8 cellular contexts compared by ENCODE assay signal in genomic region chr12:98644433-98644711, GRCh38. TPM values are rescaled to one million over a fixed set of nuclear protein-coding genes. Genes with fewer than 3 reads are reported as not detected.
DNase-seq lines count a peak whose midpoint lies in the region; ATAC-seq and TF ChIP-seq lines count a peak whose summit lies in the region.

No MANE protein-coding gene starts in this region.

- H3K4me3 ChIP-seq in DND-41 (ENCODE audit: low read depth in 1 of 2, low read length in 2 of 2) (peak overlapping the region; percentile 70 to 89), right atrium auricular region (peak overlapping the region; percentile 93 to 99), skin epidermis (peak overlapping the region; percentile 81 to 100 (median 98))

- H3K4me1 ChIP-seq in DND-41 (ENCODE audit: insufficient read depth, low read length) (peaks cover 45% of the 10 kb centered on the region), right atrium auricular region (peaks cover 0 to 15% of the 10 kb centered on the region in 2 donors)

- H2AFZ ChIP-seq in DND-41 (ENCODE audit: low read depth, low read length): peak overlapping the region; percentile 90

- POLR2A ChIA-PET in activated CD8-positive, alpha-beta T cell treated with anti-CD3 and anti-CD28 coated beads for 36 hours (lab: Charles Lee): interaction anchor here (0.6 to 2.1 kb wide), 10 partner anchors 10 to 129 kb away, joined by 3 to 26 read pairs (median 5); partner anchors contain the start of genes SLC25A3 and TMPO

- ATAC-seq in DND-41 (ENCODE audit: insufficient read depth, low read depth) (peak; percentile 49), GM19438 (IDR thresholded peaks at IDR 0.05; ENCODE audit: low read depth, unreplicated experiment) (peak; percentile 19), HG03442 (IDR thresholded peaks at IDR 0.05; ENCODE audit: unreplicated experiment) (peak; percentile 18)
- peak; percentile 21 for ATAC-seq in activated CD8-positive, alpha-beta T cell treated with anti-CD3 and anti-CD28 coated beads for 36 hours

- H3K4me1 Mint-ChIP-seq in activated CD8-positive, alpha-beta T cell treated with anti-CD3 and anti-CD28 coated beads for 36 hours (ENCODE audit: low read depth): peaks cover 15% of the 10 kb centered on the region

- H3K9me3 Mint-ChIP-seq in activated CD8-positive, alpha-beta T cell treated with anti-CD3 and anti-CD28 coated beads for 36 hours: no peaks in the 10 kb centered on the region

- peak overlapping the region; percentile 98 for H3K4me3 Mint-ChIP-seq in activated CD8-positive, alpha-beta T cell treated with anti-CD3 and anti-CD28 coated beads for 36 hours

- H3K9me3 ChIP-seq in DND-41 (ENCODE audit: insufficient read depth, low read length, severe bottlenecking) (no peaks in the 10 kb centered on the region), right atrium auricular region (no peaks in the 10 kb centered on the region)

- intact Hi-C loops in activated CD8-positive, alpha-beta T cell treated with anti-CD3 and anti-CD28 coated beads for 36 hours (cut with micrococcal nuclease): loop anchor here (2.0 kb wide), 1 partner anchor 50 kb away; no protein-coding TSS in a partner anchor

- H3K27me3 ChIP-seq in DND-41 (ENCODE audit: insufficient read depth, low read length, poor library complexity) (no peaks in the 10 kb centered on the region), right atrium auricular region (no peaks in the 10 kb centered on the region)

- H3K36me3 ChIP-seq in DND-41 (ENCODE audit: insufficient read depth, low read length): peaks cover 7% of the 10 kb centered on the region
- no peaks in the 10 kb centered on the region for H3K36me3 ChIP-seq in right atrium auricular region

- H3K36me3 Mint-ChIP-seq in activated CD8-positive, alpha-beta T cell treated with anti-CD3 and anti-CD28 coated beads for 36 hours (ENCODE audit: low read depth): peaks cover 14% of the 10 kb centered on the region

- peak overlapping the region; percentile 77 for H3K4me2 ChIP-seq in DND-41 (ENCODE audit: insufficient read depth, low read length)

- H3K27me3 Mint-ChIP-seq in activated CD8-positive, alpha-beta T cell treated with anti-CD3 and anti-CD28 coated beads for 36 hours: no peaks in the 10 kb centered on the region

- CTCF ChIA-PET in activated CD8-positive, alpha-beta T cell treated with anti-CD3 and anti-CD28 coated beads for 36 hours (lab: Charles Lee): interaction anchor here (0.7 to 3.2 kb wide), 4 partner anchors 10 to 130 kb away, joined by 3 to 11 read pairs (median 4); no protein-coding TSS in a partner anchor

- H3K27ac Mint-ChIP-seq in activated CD8-positive, alpha-beta T cell treated with anti-CD3 and anti-CD28 coated beads for 36 hours: peak overlapping the region; percentile 96

- TF ChIP-seq CTCF in DND-41 (IDR thresholded peaks at IDR 0.05; ENCODE audit: borderline replicate concordance, extremely low read depth, low read length, poor library complexity, severe bottlenecking) (no peak), right atrium auricular region (IDR thresholded peaks at IDR 0.05) (no peak)
- TF ChIP-seq CTCF in activated CD8-positive, alpha-beta T cell treated with anti-CD3 and anti-CD28 coated beads for 36 hours (IDR thresholded peaks at IDR 0.05): no peak

- DNase-seq in DND-41 (no peak), right atrium auricular region (ENCODE audit: low spot score) (no peak), NCI-H2107 treated with DMSO at 0.1 percent for 48 hours (lab: John Stamatoyannopoulos, UW; ENCODE audit: unreplicated experiment) (no peak)
- DNase-seq in activated CD8-positive, alpha-beta T cell treated with anti-CD3 and anti-CD28 coated beads for 36 hours: no peak
- no peak for DNase-seq in activated effector memory CD4-positive, alpha-beta T cell treated with Interleukin-2 at 50 U/mL for 16 hours

- H3K27ac ChIP-seq in DND-41 (ENCODE audit: low read length) (peak overlapping the region; percentile 79), right atrium auricular region (peak overlapping the region; percentile 88 to 91), skin epidermis (peak overlapping the region in 20 of 21 experiments; percentile 70 to 93 (median 87))

- H3K9ac ChIP-seq in DND-41 (ENCODE audit: low read depth, low read length): peak overlapping the region; percentile 83

- peaks cover 80% of the 10 kb centered on the region for H3K79me2 ChIP-seq in DND-41 (ENCODE audit: insufficient read depth, low read length)

- no peaks in the 10 kb centered on the region for H4K20me1 ChIP-seq in DND-41 (ENCODE audit: insufficient read depth, low read length)

RNA-seq across cellular contexts. Expression of gene IKBIP, which starts 0.2 kb away (rescaled TPM):
- 10 to 100 TPM; 34.9 to 35.4 TPM for total RNA-seq in activated CD8-positive, alpha-beta T cell treated with anti-CD3 and anti-CD28 coated beads for 36 hours
- 1 to 10 TPM; 6.7 to 7.4 TPM for total RNA-seq in right atrium auricular region

RNA-seq across cellular contexts. Expression of gene APAF1, which starts 0.7 kb away (rescaled TPM):
- 10 to 100 TPM; 14.3 to 17.9 TPM for total RNA-seq in activated CD8-positive, alpha-beta T cell treated with anti-CD3 and anti-CD28 coated beads for 36 hours
- 1 to 10 TPM; 3.9 to 5.3 TPM for total RNA-seq in right atrium auricular region

RNA-seq across cellular contexts. Expression of gene SLC25A3, which starts 50.9 kb away (rescaled TPM):
- 100 to 1,000 TPM; 665 to 672 TPM for total RNA-seq in activated CD8-positive, alpha-beta T cell treated with anti-CD3 and anti-CD28 coated beads for 36 hours
- total RNA-seq in right atrium auricular region: 1,000 to 10,000 TPM in 1 of 2 donors, 100 to 1,000 TPM in 1; 853 to 1,432 TPM

Comparison
In these comparisons a context has a peak if more than half of its experiments do, and no peak if none do; other contexts are left out.
1. RNA of gene IKBIP, which starts 0.2 kb away (total RNA-seq): 34.9 to 35.4 TPM in activated CD8-positive, alpha-beta T cell treated with anti-CD3 and anti-CD28 coated beads for 36 hours; 6.7 to 7.4 TPM in right atrium auricular region; every median in the first group is over 4 times any median in the second.
2. Peak in every context shown above with its lines, with median percentiles within 50 percentile points of each other: ATAC-seq, H3K27ac ChIP-seq and H3K4me3 ChIP-seq.